17 cellular contexts compared by ENCODE assay signal in genomic region chr11:1487851-1488574, GRCh38. TPM values are rescaled to one million over a fixed set of nuclear protein-coding genes. Genes with fewer than 3 reads are reported as not detected.
DNase-seq lines count a peak whose midpoint lies in the region; ATAC-seq and TF ChIP-seq lines count a peak whose summit lies in the region.
"Had no signal": no experiment of that assay in that cellular context is flagged by ENCODE, and none has a peak within 500 bp of the region (broad histone marks: within the 10 kb centered on the region; RNA-seq: fewer than 3 reads in every experiment).

No MANE protein-coding gene starts in this region.

- CTCF ChIA-PET in CD8-positive, alpha-beta memory T cell (lab: Charles Lee): interaction anchor here (0.9 kb wide), 1 partner anchor 106 kb away, joined by 3 read pairs; no protein-coding TSS in a partner anchor
- CTCF ChIA-PET in Panc1 (lab: Charles Lee): no interaction called here

- no peak overlapping the region for H3K4me3 Mint-ChIP-seq in CD8-positive, alpha-beta memory T cell
- no peak overlapping the region for H3K4me3 Mint-ChIP-seq in glutamatergic neuron (ENCODE audit: unreplicated experiment)
- H3K4me3 Mint-ChIP-seq: activated T-cell treated with anti-CD3 and anti-CD28 coated beads, Interleukin-2, amount 50 U/mL, for 72 hours; T-helper 1 cell treated with Interleukin-12 subunit alpha and Interleukin-12 subunit beta and Interleukin-4 antibody, amounts not matched to agents 30 μg/mL and 1 μg/mL, for 36 hours had no signal

- no peaks in the 10 kb centered on the region for H3K27me3 ChIP-seq in CD8-positive, alpha-beta memory T cell (ENCODE audit: insufficient read depth, low read length, poor library complexity, severe bottlenecking)
- H3K27me3 ChIP-seq in Panc1 (ENCODE audit: control insufficient read depth, insufficient read depth, low read length) (no peaks in the 10 kb centered on the region), spleen (replicated peaks in 1 of 7) (no peaks in the 10 kb centered on the region)
- H3K27me3 ChIP-seq: dorsolateral prefrontal cortex had no signal

- intact Hi-C loops in Panc1 (cut with micrococcal nuclease; ENCODE audit: unreplicated experiment) (no loop called here), spleen (cut with DNase I; ENCODE audit: low total_unique reads) (no loop called here)

- H3K9me3 ChIP-seq in CD8-positive, alpha-beta memory T cell (ENCODE audit: low read length): no peaks in the 10 kb centered on the region
- H3K9me3 ChIP-seq in Panc1 (ENCODE audit: control insufficient read depth, insufficient read depth, low read depth, low read length): no peaks in the 10 kb centered on the region
- H3K9me3 ChIP-seq in spleen: no peaks in the 10 kb centered on the region

- peaks cover 0 to 1% (median 0%) of the 10 kb centered on the region in 5 donors for H3K9me3 Mint-ChIP-seq in CD8-positive, alpha-beta memory T cell
- H3K9me3 Mint-ChIP-seq in glutamatergic neuron (ENCODE audit: unreplicated experiment): peaks cover 4% of the 10 kb centered on the region
- H3K9me3 Mint-ChIP-seq: activated T-cell treated with anti-CD3 and anti-CD28 coated beads, Interleukin-2, amount 50 U/mL, for 72 hours; T-helper 1 cell treated with Interleukin-12 subunit alpha and Interleukin-12 subunit beta and Interleukin-4 antibody, amounts not matched to agents 30 μg/mL and 1 μg/mL, for 36 hours had no signal

- no peak overlapping the region for H3K27ac ChIP-seq in CD8-positive, alpha-beta memory T cell (ENCODE audit: low read depth, low read length)
- H3K27ac ChIP-seq in Panc1 (ENCODE audit: low read length) (no peak overlapping the region), spleen (peak overlapping the region in 2 of 8 donors; percentile 23 to 24)

- no peak overlapping the region for H3K4me3 ChIP-seq in CD8-positive, alpha-beta memory T cell (ENCODE audit: low read length)
- H3K4me3 ChIP-seq in Panc1 (ENCODE audit: low read depth in 2 of 2, low read length in 2 of 2): no peak overlapping the region
- H3K4me3 ChIP-seq in spleen: no peak overlapping the region

- in situ Hi-C loops in Panc1 (cut with HindIII; ENCODE audit: low pct_unique_long_range_greater_than_20kb, low sequenced_read_pairs): no loop called here

- no peak for TF ChIP-seq POLR2A in spleen (IDR thresholded peaks at IDR 0.05)

- WGBS in spleen, 5 donors: 81 to 84% (median 83%) methylated on average over 17 to 23 of the region's 23 CpGs

- POLR2A ChIA-PET in CD8-positive, alpha-beta memory T cell (lab: Charles Lee): no interaction called here
- POLR2A ChIA-PET in Panc1 (lab: Charles Lee): no interaction called here

- H3K4me1 ChIP-seq in CD8-positive, alpha-beta memory T cell (ENCODE audit: insufficient read depth, low read length): peaks cover 23% of the 10 kb centered on the region
- H3K4me1 ChIP-seq in Panc1 (ENCODE audit: control insufficient read depth, insufficient read depth, low read length): peaks cover 27% of the 10 kb centered on the region
- peaks cover 29 to 89% (median 68%) of the 10 kb centered on the region in 6 donors for H3K4me1 ChIP-seq in spleen

- TF ChIP-seq CTCF in Panc1 (IDR thresholded peaks at IDR 0.05) (no peak), glutamatergic neuron (IDR thresholded peaks at IDR 0.05; ENCODE audit: partially characterized antibody, unreplicated experiment) (no peak), spleen (IDR thresholded peaks at IDR 0.05 in 8 of 11, conservative IDR thresholded peaks at IDR 0.05 in 3 of 11) (no peak)

- H3K4me1 Mint-ChIP-seq in CD8-positive, alpha-beta memory T cell: peaks cover 30 to 64% (median 38%) of the 10 kb centered on the region in 3 donors
- peaks cover 18% of the 10 kb centered on the region for H3K4me1 Mint-ChIP-seq in glutamatergic neuron (ENCODE audit: low read depth, unreplicated experiment)

- H3K27me3 Mint-ChIP-seq in CD8-positive, alpha-beta memory T cell: no peaks in the 10 kb centered on the region
- peaks cover 4% of the 10 kb centered on the region for H3K27me3 Mint-ChIP-seq in glutamatergic neuron (ENCODE audit: unreplicated experiment)

- peaks cover 0 to 21% (median 3%) of the 10 kb centered on the region in 3 donors for H3K36me3 Mint-ChIP-seq in CD8-positive, alpha-beta memory T cell
- H3K36me3 Mint-ChIP-seq in glutamatergic neuron (ENCODE audit: unreplicated experiment): no peaks in the 10 kb centered on the region

- ATAC-seq in Panc1 (peak; percentile 48; the same call in 1 of the 2 replicates), GM18517 (IDR thresholded peaks at IDR 0.05; ENCODE audit: unreplicated experiment) (no peak)
- ATAC-seq: activated T-cell treated with anti-CD3 and anti-CD28 coated beads, Interleukin-2, amount 50 U/mL, for 72 hours had no signal

- BruUV-seq in Panc1 (replicated peaks; lab: Mats Ljungman, UMichigan): no TSS peak

- peak overlapping the region in 5 of 8 donors; percentile 43 to 94 (median 52) for H3K27ac Mint-ChIP-seq in CD8-positive, alpha-beta memory T cell
- H3K27ac Mint-ChIP-seq in glutamatergic neuron (ENCODE audit: unreplicated experiment): peak overlapping the region; percentile 70
- H3K27ac Mint-ChIP-seq: activated T-cell treated with anti-CD3 and anti-CD28 coated beads, Interleukin-2, amount 50 U/mL, for 72 hours; T-helper 1 cell treated with Interleukin-12 subunit alpha and Interleukin-12 subunit beta and Interleukin-4 antibody, amounts not matched to agents 30 μg/mL and 1 μg/mL, for 36 hours had no signal

- DNase-seq in CD8-positive, alpha-beta memory T cell: peak in 1 of 5 donors; percentile 40
- no peak for DNase-seq in Panc1 (ENCODE audit: low read depth, low spot score)
- DNase-seq in glutamatergic neuron: no peak
- peak; percentile 73 for DNase-seq in spleen
- no peak for DNase-seq in SK-N-DZ (ENCODE audit: low spot score)
- no peak for DNase-seq in NCI-H2227 treated with DMSO at 0.1 percent for 48 hours (lab: John Stamatoyannopoulos, UW)
- DNase-seq in GF-D8 (lab: John Stamatoyannopoulos, UW): no peak
- DNase-seq: activated CD4-positive, alpha-beta T cell treated with anti-CD3 and anti-CD28 coated beads for 1 hour; activated T-cell treated with anti-CD3 and anti-CD28 coated beads, Interleukin-2, amount 50 U/mL, for 72 hours; anterior cingulate cortex; KBM-7; midbrain; NCI-H187; NCI-H774 had no signal

- no peaks in the 10 kb centered on the region for H3K36me3 ChIP-seq in CD8-positive, alpha-beta memory T cell (ENCODE audit: insufficient read depth, low read length)
- H3K36me3 ChIP-seq in Panc1 (ENCODE audit: control insufficient read depth, insufficient read depth, low read length) (no peaks in the 10 kb centered on the region), spleen (peaks cover 0 to 10% (median 0%) of the 10 kb centered on the region in 6 donors)

RNA-seq across cellular contexts. Expression of gene MOB2, which starts 1.4 kb away (rescaled TPM):
- 10 to 100 TPM; 26.6 to 28.7 TPM for total RNA-seq in CD8-positive, alpha-beta memory T cell
- polyA plus RNA-seq in CD8-positive, alpha-beta memory T cell: 67.4 TPM
- total RNA-seq in Panc1 (2021; ENCODE audit: unreplicated experiment) (51.2 TPM), glutamatergic neuron (ENCODE audit: unreplicated experiment) (29.0 TPM), spleen (10 to 100 TPM; 28.1 to 49.8 (median 42.3) TPM)
- polyA plus RNA-seq in Panc1 (2012; ENCODE audit: insufficient read length): 72.5 TPM
- polyA plus RNA-seq in spleen: 10 to 100 TPM; 30.5 to 51.5 (median 32.6) TPM
- 26.2 and 26.6 TPM in 2 replicates for polyA plus RNA-seq in SK-N-DZ (2014; cell fraction: cytosol; rRNA removed)
- polyA plus RNA-seq in SK-N-DZ (2014; cell fraction: nucleus; rRNA removed): 55.1 and 72.1 TPM in 2 replicates
